10 cellular contexts compared by ENCODE assay signal in the genomic region with DNA sequence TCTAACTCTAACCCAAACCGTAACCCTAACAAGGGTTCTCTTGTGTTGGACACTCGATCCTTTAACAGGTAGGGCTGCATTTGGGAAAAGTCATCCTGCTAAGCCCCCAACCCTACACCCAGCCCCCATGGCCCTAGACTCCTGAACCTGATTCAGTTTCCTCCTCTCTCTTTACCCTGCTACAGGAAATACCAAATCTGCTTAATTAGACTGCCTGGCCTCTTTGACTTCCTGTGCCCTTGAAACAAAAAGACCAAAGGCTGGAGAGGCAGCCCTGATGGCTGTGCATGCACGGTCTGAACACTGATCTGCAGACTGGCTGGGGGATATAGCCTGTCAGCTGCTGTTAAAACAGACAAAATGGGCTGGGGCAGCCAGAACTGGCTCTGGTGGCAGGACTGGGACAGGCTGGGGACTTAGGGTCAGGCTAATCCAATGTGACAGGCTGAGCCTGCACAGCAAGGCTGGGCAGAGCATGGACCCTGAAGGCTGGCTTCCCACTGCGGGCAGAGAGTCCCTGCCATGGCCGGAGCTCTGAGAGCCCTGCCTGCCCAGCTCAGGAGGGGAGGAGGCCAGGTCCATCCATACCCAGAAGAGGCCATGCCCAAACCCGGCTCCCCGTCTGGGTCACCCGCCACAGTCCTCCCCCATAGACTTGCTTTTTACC. TPM values are rescaled to one million over a fixed set of nuclear protein-coding genes. Genes with fewer than 3 reads are reported as not detected.
A peak's percentile ranks its signal among the peaks of the same experiment; 100 is the strongest.
DNase-seq lines count a peak whose midpoint lies in the region; ATAC-seq and TF ChIP-seq lines count a peak whose summit lies in the region.
"Had no signal": no experiment of that assay in that cellular context is flagged by ENCODE, and none has a peak within 500 bp of the region (broad histone marks: within the 10 kb centered on the region; RNA-seq: fewer than 3 reads in every experiment).

No MANE protein-coding gene starts in this region.

- no peak overlapping the region for H3K9ac ChIP-seq in endodermal cell (ENCODE audit: extremely low read depth, low read length, poor library complexity, severe bottlenecking)

- intact Hi-C loops in Panc1 (cut with micrococcal nuclease; ENCODE audit: unreplicated experiment) = no loop called here

- peaks cover 6% of the 10 kb centered on the region for H3K4me1 Mint-ChIP-seq in endodermal cell
- peaks cover 6% of the 10 kb centered on the region for H3K4me1 Mint-ChIP-seq in stimulated activated naive CD8-positive, alpha-beta T cell treated with anti-CD3 and anti-CD28 coated beads, Interleukin-15, amount 100 ng/mL, for 72 hours

- no peaks in the 10 kb centered on the region for H3K27me3 Mint-ChIP-seq in endodermal cell (ENCODE audit: insufficient read depth)
- no peaks in the 10 kb centered on the region for H3K27me3 Mint-ChIP-seq in stimulated activated naive CD8-positive, alpha-beta T cell treated with anti-CD3 and anti-CD28 coated beads, Interleukin-15, amount 100 ng/mL, for 72 hours

- DNase-seq in activated gamma-delta T cell treated with Interleukin-2 at 50 U/mL for 16 hours (peak; percentile 12), activated gamma-delta T cell (lab: John Stamatoyannopoulos, UW) (no peak), Panc1 (ENCODE audit: low read depth, low spot score) (no peak), endodermal cell (no peak), NCI-H1048 (lab: John Stamatoyannopoulos, UW) (no peak), foreskin keratinocyte (no peak), H7 (no peak)
- DNase-seq in stimulated activated naive CD8-positive, alpha-beta T cell treated with anti-CD3 and anti-CD28 coated beads, Interleukin-15, amount 100 ng/mL, for 72 hours = peak in 1 of 2 donors; percentile 23
- DNase-seq: esophagus squamous epithelium had no signal

- H3K36me3 Mint-ChIP-seq in endodermal cell (ENCODE audit: low read depth) = no peaks in the 10 kb centered on the region

- BruUV-seq in Panc1 (replicated peaks; lab: Mats Ljungman, UMichigan) = no TSS peak

- H3K27me3 ChIP-seq in Panc1 (ENCODE audit: control insufficient read depth, insufficient read depth, low read length) (no peaks in the 10 kb centered on the region), endodermal cell (ENCODE audit: control insufficient read depth, insufficient read depth, low read length, poor library complexity, severe bottlenecking) (no peaks in the 10 kb centered on the region), foreskin keratinocyte (peaks cover 2% of the 10 kb centered on the region), H7 (ENCODE audit: control insufficient read depth, insufficient read depth, low read length) (no peaks in the 10 kb centered on the region)
- H3K27me3 ChIP-seq: esophagus squamous epithelium had no signal

- H3K4me3 ChIP-seq in Panc1 (ENCODE audit: low read depth in 2 of 2, low read length in 2 of 2) (no peak overlapping the region), endodermal cell (ENCODE audit: low read length) (no peak overlapping the region), H7 (ENCODE audit: insufficient read depth, low read depth, low read length) (no peak overlapping the region)
- H3K4me3 ChIP-seq: esophagus squamous epithelium had no signal

- ATAC-seq in Panc1 (peak; percentile 50; the same call in 1 of the 2 replicates), foreskin keratinocyte (no peak)
- peak; percentile 37 for ATAC-seq in stimulated activated naive CD8-positive, alpha-beta T cell treated with anti-CD3 and anti-CD28 coated beads, Interleukin-15, amount 100 ng/mL, for 72 hours

- CTCF ChIA-PET in Panc1 (lab: Charles Lee) = no interaction called here

- H3K27ac ChIP-seq in Panc1 (ENCODE audit: low read length) (no peak overlapping the region), endodermal cell (ENCODE audit: low read depth, low read length) (no peak overlapping the region), foreskin keratinocyte (no peak overlapping the region)
- H3K27ac ChIP-seq: C4-2B, esophagus squamous epithelium had no signal

- H3K4me1 ChIP-seq in Panc1 (ENCODE audit: control insufficient read depth, insufficient read depth, low read length) (no peaks in the 10 kb centered on the region), endodermal cell (ENCODE audit: control insufficient read depth, insufficient read depth, low read length) (peaks cover 24% of the 10 kb centered on the region), foreskin keratinocyte (no peaks in the 10 kb centered on the region)

- H3K4me3 Mint-ChIP-seq in endodermal cell = no peak overlapping the region
- H3K4me3 Mint-ChIP-seq in stimulated activated naive CD8-positive, alpha-beta T cell treated with anti-CD3 and anti-CD28 coated beads, Interleukin-15, amount 100 ng/mL, for 72 hours = peak overlapping the region; percentile 53 to 65

- POLR2A ChIA-PET in Panc1 (lab: Charles Lee) = no interaction called here

- H3K36me3 ChIP-seq in Panc1 (ENCODE audit: control insufficient read depth, insufficient read depth, low read length) (no peaks in the 10 kb centered on the region), endodermal cell (ENCODE audit: control insufficient read depth, insufficient read depth, low read length) (no peaks in the 10 kb centered on the region), H7 (replicated peaks; ENCODE audit: control insufficient read depth, insufficient read depth, low read length) (no peaks in the 10 kb centered on the region)
- H3K36me3 ChIP-seq: esophagus squamous epithelium had no signal

- H3K9me3 ChIP-seq in Panc1 (ENCODE audit: control insufficient read depth, insufficient read depth, low read depth, low read length) (no peaks in the 10 kb centered on the region), endodermal cell (ENCODE audit: control insufficient read depth, low read length) (no peaks in the 10 kb centered on the region)
- H3K9me3 ChIP-seq: esophagus squamous epithelium had no signal

- H3K27ac Mint-ChIP-seq in endodermal cell = peak overlapping the region; percentile 44
- peak overlapping the region; percentile 93 to 97 for H3K27ac Mint-ChIP-seq in stimulated activated naive CD8-positive, alpha-beta T cell treated with anti-CD3 and anti-CD28 coated beads, Interleukin-15, amount 100 ng/mL, for 72 hours

- in situ Hi-C loops in Panc1 (cut with HindIII; ENCODE audit: low pct_unique_long_range_greater_than_20kb, low sequenced_read_pairs) = no loop called here

- TF ChIP-seq CTCF in Panc1 (IDR thresholded peaks at IDR 0.05) = no peak
- TF ChIP-seq CTCF in endodermal cell (conservative IDR thresholded peaks at IDR 0.05) = no peak
- TF ChIP-seq CTCF in foreskin keratinocyte (conservative IDR thresholded peaks at IDR 0.05) = no peak

- H3K9me3 Mint-ChIP-seq in endodermal cell = peaks cover 3% of the 10 kb centered on the region
- peaks cover 0 to 7% of the 10 kb centered on the region in 2 donors for H3K9me3 Mint-ChIP-seq in stimulated activated naive CD8-positive, alpha-beta T cell treated with anti-CD3 and anti-CD28 coated beads, Interleukin-15, amount 100 ng/mL, for 72 hours

- 84 to 89% methylated on average over 3 to 8 of the region's 8 CpGs for WGBS in endodermal cell (ENCODE audit: insufficient coverage in 1 of 2, insufficient read length in 1 of 2), 2 experiments

RNA-seq across cellular contexts. Expression of a gene that starts 51.0 kb away (rescaled TPM):
- total RNA-seq in Panc1 (2021; ENCODE audit: unreplicated experiment) (not detected), endodermal cell (1 to 10 TPM; 2.4 to 2.9 TPM), foreskin keratinocyte (not detected in 2 replicates)
- not detected for polyA plus RNA-seq in Panc1 (2012; ENCODE audit: insufficient read length)
- polyA plus RNA-seq in endodermal cell (2013, experiment 1 of 2) = 1.00 TPM
- polyA plus RNA-seq in endodermal cell (2013, experiment 2 of 2) = not detected
- polyA plus RNA-seq in foreskin keratinocyte = not detected in 2 replicates
- total RNA-seq in H7 (2014; rRNA removed; shearing (Covaris generic)) = 0.89 TPM in 1 of 2 replicates, not detected in the other
